ENCODE assay signal across 21 cellular contexts in genomic region chr3:16205156-16205870, GRCh38. TPM values are rescaled to one million over a fixed set of nuclear protein-coding genes. Genes with fewer than 3 reads are reported as not detected.
DNase-seq lines count a peak whose midpoint lies in the region; ATAC-seq, FAIRE-seq and TF ChIP-seq lines count a peak whose summit lies in the region.
"Had no signal": no experiment of that assay in that cellular context is flagged by ENCODE, and none has a peak within 500 bp of the region (broad histone marks: within the 10 kb centered on the region; RNA-seq: fewer than 3 reads in every experiment).

No MANE protein-coding gene starts in this region.

- TF ChIP-seq CTCF in astrocyte (IDR thresholded peaks at IDR 0.05; ENCODE audit: insufficient read depth, low read depth, low read length) (no peak), left lung (IDR thresholded peaks at IDR 0.05) (no peak), progenitor cell of endocrine pancreas (IDR thresholded peaks at IDR 0.05; ENCODE audit: unreplicated experiment) (no peak)

- no peak overlapping the region for H3K27ac ChIP-seq in BLaER1
- H3K27ac ChIP-seq in astrocyte (ENCODE audit: low read depth, low read length), result peak overlapping the region; percentile 57
- no peak overlapping the region for H3K27ac ChIP-seq in left lung
- H3K27ac ChIP-seq: adrenal gland had no signal

- H3K9ac ChIP-seq in BLaER1, result no peak overlapping the region
- peak overlapping the region; percentile 7 for H3K9ac ChIP-seq in astrocyte (ENCODE audit: low read length)

- H3K27me3 Mint-ChIP-seq in astrocyte (ENCODE audit: low read depth, unreplicated experiment) (no peaks in the 10 kb centered on the region), progenitor cell of endocrine pancreas (peaks cover 7% of the 10 kb centered on the region)

- TF ChIP-seq POLR2A in H54 (IDR thresholded peaks at IDR 0.05; ENCODE audit: low read depth, low read length), result no peak

- DNase-seq in H54 (ENCODE audit: insufficient read length, low spot score) (peak; percentile 38), astrocyte (ENCODE audit: low read depth) (peak; percentile 95), left lung (no peak), NOMO-1 (lab: John Stamatoyannopoulos, UW; ENCODE audit: unreplicated experiment in 2 of 2) (no peak), NCI-H2227 (lab: John Stamatoyannopoulos, UW; ENCODE audit: unreplicated experiment) (no peak), progenitor cell of endocrine pancreas (ENCODE audit: low spot score, unreplicated experiment) (no peak)
- DNase-seq: activated B cell treated with CpG ODN at 0.5 μM for 24 hours, adrenal gland, glutamatergic neuron, immature natural killer cell, NCI-H2081 treated with DMSO at 0.1 percent for 48 hours, NCI-H82, RPMI8226, T-cell had no signal

- no peaks in the 10 kb centered on the region for H3K79me2 ChIP-seq in astrocyte (ENCODE audit: insufficient read depth, low read length)

- H3K9me3 ChIP-seq in BLaER1 (peaks cover 23% of the 10 kb centered on the region), astrocyte (ENCODE audit: insufficient read depth, low read depth, low read length) (no peaks in the 10 kb centered on the region), left lung (no peaks in the 10 kb centered on the region)
- H3K9me3 ChIP-seq: adrenal gland, HAP-1 had no signal

- H3K4me1 ChIP-seq in BLaER1 (peaks cover 54% of the 10 kb centered on the region), astrocyte (ENCODE audit: insufficient read depth, low read length) (peaks cover 34% of the 10 kb centered on the region), left lung (no peaks in the 10 kb centered on the region)
- H3K4me1 ChIP-seq: adrenal gland, HAP-1 had no signal

- intact Hi-C loops in left lung (cut with DNase I), result no loop called here

- peak overlapping the region; percentile 10; the same call in 1 of the 2 replicates for H3K4me2 ChIP-seq in BLaER1
- peak overlapping the region; percentile 47 for H3K4me2 ChIP-seq in astrocyte (ENCODE audit: low read length)

- H3K27me3 ChIP-seq in BLaER1 (no peaks in the 10 kb centered on the region), astrocyte (ENCODE audit: insufficient read depth, low read length) (no peaks in the 10 kb centered on the region), left lung (no peaks in the 10 kb centered on the region)
- H3K27me3 ChIP-seq: adrenal gland had no signal

- H4K20me1 ChIP-seq in BLaER1, result no peaks in the 10 kb centered on the region
- H4K20me1 ChIP-seq in astrocyte (ENCODE audit: insufficient read depth, low read length), result no peaks in the 10 kb centered on the region

- H3K27ac Mint-ChIP-seq in astrocyte (ENCODE audit: unreplicated experiment) (peak overlapping the region; percentile 6), progenitor cell of endocrine pancreas (no peak overlapping the region)
- H3K27ac Mint-ChIP-seq: activated B cell treated with CpG ODN at 0.5 μM for 24 hours; CD4-positive, CD25-positive, alpha-beta regulatory T cell; immature natural killer cell; T-cell had no signal

- ATAC-seq in left lung (peak; percentile 42), GM21619 (IDR thresholded peaks at IDR 0.05; ENCODE audit: unreplicated experiment) (no peak)
- ATAC-seq: GM12878, T-cell had no signal

- no peak overlapping the region for H3K4me3 Mint-ChIP-seq in astrocyte (ENCODE audit: unreplicated experiment)
- no peak overlapping the region for H3K4me3 Mint-ChIP-seq in progenitor cell of endocrine pancreas (ENCODE audit: low read depth)
- H3K4me3 Mint-ChIP-seq: activated B cell treated with CpG ODN at 0.5 μM for 24 hours; CD4-positive, CD25-positive, alpha-beta regulatory T cell; immature natural killer cell; T-cell had no signal

- no peak overlapping the region for H3K4me3 ChIP-seq in BLaER1
- H3K4me3 ChIP-seq in astrocyte (ENCODE audit: insufficient read depth, low read depth, low read length), result no peak overlapping the region
- no peak overlapping the region for H3K4me3 ChIP-seq in left lung
- H3K4me3 ChIP-seq: adrenal gland, GM12878, HAP-1 had no signal

- H3K4me1 Mint-ChIP-seq in astrocyte (ENCODE audit: low read depth, unreplicated experiment) (peaks cover 29% of the 10 kb centered on the region), progenitor cell of endocrine pancreas (ENCODE audit: low read depth) (peaks cover 3% of the 10 kb centered on the region)
- H3K4me1 Mint-ChIP-seq: activated B cell treated with CpG ODN at 0.5 μM for 24 hours, immature natural killer cell had no signal

- no peaks in the 10 kb centered on the region for H3K36me3 Mint-ChIP-seq in astrocyte (ENCODE audit: low read depth, unreplicated experiment)
- no peaks in the 10 kb centered on the region for H3K36me3 Mint-ChIP-seq in progenitor cell of endocrine pancreas (ENCODE audit: insufficient read depth)
- H3K36me3 Mint-ChIP-seq: CD4-positive, CD25-positive, alpha-beta regulatory T cell; immature natural killer cell; T-cell had no signal

- H3K9me3 Mint-ChIP-seq in astrocyte (ENCODE audit: unreplicated experiment), result no peaks in the 10 kb centered on the region
- H3K9me3 Mint-ChIP-seq in progenitor cell of endocrine pancreas (ENCODE audit: low read depth), result no peaks in the 10 kb centered on the region
- H3K9me3 Mint-ChIP-seq: activated B cell treated with CpG ODN at 0.5 μM for 24 hours, immature natural killer cell, T-cell had no signal

- no peak overlapping the region for H2AFZ ChIP-seq in astrocyte (ENCODE audit: low read depth, low read length)

- no peak for FAIRE-seq in H54 (lab: Jason Lieb, UNC)
- no peak for FAIRE-seq in astrocyte (lab: Jason Lieb, UNC)
- FAIRE-seq: colon, endothelial cell of umbilical vein, GM12878 had no signal

- H3K36me3 ChIP-seq in BLaER1 (no peaks in the 10 kb centered on the region), astrocyte (ENCODE audit: insufficient read depth, low read length) (no peaks in the 10 kb centered on the region), left lung (no peaks in the 10 kb centered on the region)
- H3K36me3 ChIP-seq: adrenal gland, HAP-1 had no signal

RNA-seq across cellular contexts. Expression of gene GALNT15, which starts 30.8 kb away (rescaled TPM):
- total RNA-seq in astrocyte, result 0.95 and 3.0 TPM in 2 replicates
- total RNA-seq in left lung, result 1 to 10 TPM; 2.2 to 4.5 TPM
- 0.18 and 0.46 TPM in 2 replicates for total RNA-seq in progenitor cell of endocrine pancreas
- total RNA-seq: activated B cell treated with CpG ODN at 0.5 μM for 24 hours; CD4-positive, CD25-positive, alpha-beta regulatory T cell had no signal

RNA-seq across cellular contexts. Expression of gene DPH3, which starts 59.4 kb away (rescaled TPM):
- 55.3 and 61.5 TPM in 2 replicates for total RNA-seq in astrocyte
- 10 to 100 TPM; 21.9 to 30.4 TPM for total RNA-seq in left lung
- 25.1 and 27.8 TPM in 2 replicates for total RNA-seq in progenitor cell of endocrine pancreas

RNA-seq across cellular contexts. Expression of gene OXNAD1, which starts 59.7 kb away (rescaled TPM):
- total RNA-seq in astrocyte (10.5 and 10.6 TPM in 2 replicates), left lung (10 to 100 TPM in 1 of 2 donors, 1 to 10 TPM in 1; 8.4 to 14.3 TPM), progenitor cell of endocrine pancreas (17.6 and 18.5 TPM in 2 replicates)

Comparison
In these comparisons a context has a peak if more than half of its experiments do, and no peak if none do; other contexts are left out.
1. DNase-seq: peak in H54 (single experiment) and astrocyte (single experiment); none in left lung (0 of 2), NOMO-1 (0 of 2), NCI-H2227 (single experiment) and progenitor cell of endocrine pancreas (single experiment).